Comparison of ENCODE assay signal across 14 cellular contexts in the genomic region with DNA sequence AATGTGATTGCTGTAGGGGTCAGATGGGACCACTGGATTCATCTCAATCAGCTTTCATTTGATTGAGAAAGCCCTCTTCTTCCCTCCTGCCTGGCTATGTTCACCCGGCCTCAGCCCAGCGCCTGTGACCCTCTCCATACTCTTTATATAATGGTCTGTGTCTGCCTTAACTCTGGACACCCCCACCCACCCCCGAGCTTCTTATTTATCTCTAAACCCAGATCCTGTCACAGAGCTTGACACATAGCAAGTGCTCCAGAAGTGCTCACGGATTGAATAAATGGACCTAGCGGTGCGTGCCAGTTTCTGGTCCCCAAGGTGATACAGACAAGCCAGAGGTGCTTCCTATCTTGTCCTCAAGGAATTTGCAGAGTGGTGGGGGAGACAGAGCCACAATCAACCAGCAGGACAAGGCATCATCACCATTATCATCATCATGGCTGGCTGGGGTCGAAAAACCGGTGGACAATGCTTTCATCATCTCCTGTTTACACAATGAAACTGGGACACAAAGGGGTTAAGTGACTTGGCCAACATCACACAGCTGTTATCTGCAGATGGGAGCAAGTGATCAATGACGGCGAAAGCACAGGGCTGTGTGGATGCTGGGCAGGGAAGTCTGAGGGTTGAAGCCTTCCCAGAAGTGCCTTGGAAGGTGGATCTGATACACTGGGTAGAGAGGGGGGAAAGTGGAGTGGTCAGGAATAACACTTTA. TPM values are rescaled to one million over a fixed set of nuclear protein-coding genes. Genes with fewer than 3 reads are reported as not detected.
DNase-seq lines count a peak whose midpoint lies in the region; ATAC-seq, FAIRE-seq and TF ChIP-seq lines count a peak whose summit lies in the region.
"Had no signal": no experiment of that assay in that cellular context is flagged by ENCODE, and none has a peak within 500 bp of the region (broad histone marks: within the 10 kb centered on the region; RNA-seq: fewer than 3 reads in every experiment).

No MANE protein-coding gene starts in this region.

- no peak for TF ChIP-seq CTCF in breast epithelium (IDR thresholded peaks at IDR 0.05)
- TF ChIP-seq CTCF in MCF 10A (IDR thresholded peaks at IDR 0.05; ENCODE audit: unreplicated experiment) = no peak
- no peak for TF ChIP-seq CTCF in coronary artery (IDR thresholded peaks at IDR 0.05)
- TF ChIP-seq CTCF in nephron (IDR thresholded peaks at IDR 0.05; ENCODE audit: unreplicated experiment in 3 of 3) = no peak

- no peak for ATAC-seq in HG02885 (IDR thresholded peaks at IDR 0.05; ENCODE audit: poor library complexity, unreplicated experiment)
- ATAC-seq in HG03354 (IDR thresholded peaks at IDR 0.05; ENCODE audit: poor library complexity, severe bottlenecking, unreplicated experiment) = no peak

- no peaks in the 10 kb centered on the region for H3K36me3 ChIP-seq in breast epithelium

- POLR2A ChIA-PET in MCF 10A (lab: Yijun Ruan, JAX) = interaction anchor here (1.1 to 1.6 kb wide), 2 partner anchors 11 to 22 kb away, joined by 4 read pairs; no protein-coding TSS in a partner anchor

- no peak overlapping the region for H3K27ac Mint-ChIP-seq in MCF 10A (ENCODE audit: low read depth, unreplicated experiment)
- H3K27ac Mint-ChIP-seq in nephron = peak overlapping the region in 1 of 3 experiments; percentile 14
- H3K27ac Mint-ChIP-seq: activated CD4-positive, alpha-beta T cell treated with anti-CD3 and anti-CD28 coated beads, Interleukin-2, amount 10 ng/mL, durations not matched to agents 7 days and 5 days; activated naive CD4-positive, alpha-beta T cell treated with anti-CD3 and anti-CD28 coated beads for 36 hours; nephron progenitor cell had no signal

- H3K27me3 Mint-ChIP-seq in MCF 10A (ENCODE audit: insufficient read depth, unreplicated experiment) (no peaks in the 10 kb centered on the region), nephron (ENCODE audit: low read depth) (peaks cover 13% of the 10 kb centered on the region)

- H3K27me3 ChIP-seq in breast epithelium = no peaks in the 10 kb centered on the region

- TF ChIP-seq POLR2A in breast epithelium (IDR thresholded peaks at IDR 0.05) = no peak

- H3K4me1 Mint-ChIP-seq in MCF 10A (ENCODE audit: insufficient read depth, unreplicated experiment) = peaks cover 17% of the 10 kb centered on the region
- H3K4me1 Mint-ChIP-seq in nephron = peaks cover 34% of the 10 kb centered on the region
- H3K4me1 Mint-ChIP-seq: activated CD4-positive, alpha-beta T cell treated with anti-CD3 and anti-CD28 coated beads, Interleukin-2, amount 10 ng/mL, durations not matched to agents 7 days and 5 days had no signal

- FAIRE-seq in urothelium cell line (lab: Jason Lieb, UNC) = peak; percentile 86

- H3K4me3 Mint-ChIP-seq in MCF 10A (ENCODE audit: unreplicated experiment) = no peak overlapping the region
- peak overlapping the region; percentile 50 to 65 (median 62) for H3K4me3 Mint-ChIP-seq in nephron
- H3K4me3 Mint-ChIP-seq: activated CD4-positive, alpha-beta T cell treated with anti-CD3 and anti-CD28 coated beads, Interleukin-2, amount 10 ng/mL, durations not matched to agents 7 days and 5 days; activated naive CD4-positive, alpha-beta T cell treated with anti-CD3 and anti-CD28 coated beads for 36 hours; nephron progenitor cell had no signal

- BruUV-seq in MCF 10A (replicated peaks; lab: Mats Ljungman, UMichigan) = no TSS peak

- H3K27ac ChIP-seq in breast epithelium = peak overlapping the region; percentile 90 to 93
- H3K27ac ChIP-seq in coronary artery = peak overlapping the region; percentile 19 to 89
- H3K27ac ChIP-seq: SK-N-MC had no signal

- CTCF ChIA-PET in MCF 10A (lab: Yijun Ruan, JAX) = interaction anchor here (1.3 to 2.9 kb wide), 2 partner anchors 24 to 39 kb away, joined by 3 to 10 read pairs; no protein-coding TSS in a partner anchor

- peaks cover 11 to 27% of the 10 kb centered on the region in 2 donors for H3K4me1 ChIP-seq in breast epithelium

- no peaks in the 10 kb centered on the region for H3K9me3 ChIP-seq in breast epithelium

- H3K4me3 ChIP-seq in breast epithelium (no peak overlapping the region), coronary artery (peak overlapping the region; percentile 31)
- H3K4me3 ChIP-seq: dorsolateral prefrontal cortex, SK-N-MC had no signal

- H3K9me3 Mint-ChIP-seq in MCF 10A (ENCODE audit: unreplicated experiment) (no peaks in the 10 kb centered on the region), nephron (no peaks in the 10 kb centered on the region)
- H3K9me3 Mint-ChIP-seq: activated CD4-positive, alpha-beta T cell treated with anti-CD3 and anti-CD28 coated beads, Interleukin-2, amount 10 ng/mL, durations not matched to agents 7 days and 5 days; activated naive CD4-positive, alpha-beta T cell treated with anti-CD3 and anti-CD28 coated beads for 36 hours; nephron progenitor cell had no signal

- DNase-seq in breast epithelium (ENCODE audit: low spot score in 2 of 2) (no peak), MCF 10A (ENCODE audit: unreplicated experiment) (no peak), coronary artery (ENCODE audit: low spot score) (no peak), urothelium cell line (ENCODE audit: low spot score) (no peak), UCSD-AML1 (lab: John Stamatoyannopoulos, UW; ENCODE audit: unreplicated experiment) (no peak)
- DNase-seq: activated CD4-positive, alpha-beta T cell treated with anti-CD3 and anti-CD28 coated beads, Interleukin-2, amount 10 ng/mL, durations not matched to agents 7 days and 5 days; activated naive CD4-positive, alpha-beta T cell treated with anti-CD3 and anti-CD28 coated beads for 36 hours; KBM-7; nephron progenitor cell had no signal

- H3K36me3 Mint-ChIP-seq in MCF 10A (ENCODE audit: insufficient read depth, unreplicated experiment) (no peaks in the 10 kb centered on the region), nephron (ENCODE audit: low read depth) (no peaks in the 10 kb centered on the region)

- intact Hi-C loops in breast epithelium (cut with DNase I; ENCODE audit: low total_unique reads) (no loop called here), MCF 10A (cut with micrococcal nuclease) (no loop called here)

RNA-seq across cellular contexts. Expression of a gene that starts 2.2 kb away (rescaled TPM):
- 10 to 100 TPM in 1 of 3 donors, 1 to 10 TPM in 2; 6.9 to 26.1 (median 6.9) TPM for total RNA-seq in breast epithelium
- not detected in 2 replicates for total RNA-seq in MCF 10A (2022)
- total RNA-seq: activated CD4-positive, alpha-beta T cell treated with anti-CD3 and anti-CD28 coated beads, Interleukin-2, amount 10 ng/mL, durations not matched to agents 7 days and 5 days; activated naive CD4-positive, alpha-beta T cell treated with anti-CD3 and anti-CD28 coated beads for 36 hours had no signal
